Comparison of ENCODE assay signal across 39 cellular contexts in genomic region chr2:224393145-224393544, GRCh38. TPM values are rescaled to one million over a fixed set of nuclear protein-coding genes. Genes with fewer than 3 reads are reported as not detected.
"Had no signal": no experiment of that assay in that cellular context is flagged by ENCODE, and none has a peak within 500 bp of the region (broad histone marks: within the 10 kb centered on the region; RNA-seq: fewer than 3 reads in every experiment).

No MANE protein-coding gene starts in this region.

- DNase-seq: activated B cell treated with CpG ODN at 0.5 μM for 24 hours; activated CD4-positive, alpha-beta T cell treated with anti-CD3 and anti-CD28 coated beads for 48 hours; activated CD4-positive, alpha-beta T cell treated with anti-CD3 and anti-CD28 coated beads, Interleukin-2, amount 50 U/mL, for 1 hour; activated CD4-positive, alpha-beta T cell treated with anti-CD3 and anti-CD28 coated beads, Interleukin-2, amount 50 U/mL, for 48 hours; activated CD8-positive, alpha-beta memory T cell treated with anti-CD3 and anti-CD28 coated beads, Interleukin-2, amount 10 ng/mL, durations not matched to agents 7 days and 5 days; activated CD8-positive, alpha-beta memory T cell treated with anti-CD3 and anti-CD28 coated beads, Interleukin-2, amount 50 U/mL, for 4 hours; activated CD8-positive, alpha-beta T cell treated with anti-CD3 and anti-CD28 coated beads, Interleukin-2, amount 10 ng/mL, durations not matched to agents 7 days and 5 days; activated effector memory CD4-positive, alpha-beta T cell treated with anti-CD3 and anti-CD28 coated beads, Interleukin-2, amount 50 U/mL, for 16 hours; activated naive CD4-positive, alpha-beta T cell treated with anti-CD3 and anti-CD28 coated beads for 36 hours; activated naive CD8-positive, alpha-beta T cell treated with anti-CD3 and anti-CD28 coated beads for 36 hours; activated naive CD8-positive, alpha-beta T cell treated with anti-CD3 and anti-CD28 coated beads, Interleukin-2, amount 50 U/mL, for 24 hours; activated T-cell treated with anti-CD3 and anti-CD28 coated beads, Interleukin-2, amount 50 U/mL, for 1 hour; activated T-cell treated with anti-CD3 and anti-CD28 coated beads, Interleukin-2, amount 50 U/mL, for 48 hours; adrenal gland; amygdala; aorta; body of pancreas; caudate nucleus; cortex of kidney; dermis blood vessel endothelial cell; effector CD4-positive, alpha-beta T cell; effector memory CD8-positive, alpha-beta T cell; foreskin keratinocyte; gastrocnemius medialis; glutamatergic neuron; heart left ventricle; T-helper 1 cell; T-helper 17 cell; T1000; WERI-Rb-1 had no signal

- H3K36me3 Mint-ChIP-seq: activated CD8-positive, alpha-beta memory T cell treated with anti-CD3 and anti-CD28 coated beads, Interleukin-2, amount 10 ng/mL, durations not matched to agents 7 days and 5 days; activated naive CD4-positive, alpha-beta T cell treated with anti-CD3 and anti-CD28 coated beads, Interleukin-2, amount 50 U/mL, for 24 hours; activated naive CD8-positive, alpha-beta T cell treated with anti-CD3 and anti-CD28 coated beads for 36 hours had no signal

- H3K27me3 Mint-ChIP-seq: activated B cell treated with CpG ODN at 0.5 μM for 24 hours; activated naive CD4-positive, alpha-beta T cell treated with anti-CD3 and anti-CD28 coated beads, Interleukin-2, amount 50 U/mL, for 24 hours; activated naive CD8-positive, alpha-beta T cell treated with anti-CD3 and anti-CD28 coated beads for 36 hours had no signal

- H3K27me3 ChIP-seq: adrenal gland, body of pancreas, esophagus muscularis mucosa, gastrocnemius medialis, heart left ventricle had no signal

- H3K9me3 ChIP-seq: adrenal gland, body of pancreas, esophagus muscularis mucosa, gastrocnemius medialis, heart left ventricle had no signal

- H3K4me1 ChIP-seq: adrenal gland, body of pancreas, foreskin keratinocyte, gastrocnemius medialis, heart left ventricle had no signal

- H3K4me3 Mint-ChIP-seq: activated B cell treated with CpG ODN at 0.5 μM for 24 hours; activated CD8-positive, alpha-beta memory T cell treated with anti-CD3 and anti-CD28 coated beads, Interleukin-2, amount 10 ng/mL, durations not matched to agents 7 days and 5 days; activated CD8-positive, alpha-beta T cell treated with anti-CD3 and anti-CD28 coated beads, Interleukin-2, amount 10 ng/mL, durations not matched to agents 7 days and 5 days; activated naive CD4-positive, alpha-beta T cell treated with anti-CD3 and anti-CD28 coated beads for 36 hours; activated naive CD4-positive, alpha-beta T cell treated with anti-CD3 and anti-CD28 coated beads, Interleukin-2, amount 50 U/mL, for 24 hours; activated naive CD8-positive, alpha-beta T cell treated with anti-CD3 and anti-CD28 coated beads for 36 hours; activated naive CD8-positive, alpha-beta T cell treated with anti-CD3 and anti-CD28 coated beads, Interleukin-2, amount 50 U/mL, for 24 hours; activated T-helper 1 cell treated with anti-CD3 and anti-CD28 coated beads, Interleukin-12 subunit alpha, Interleukin-12 subunit beta, Interleukin-2, Interleukin-4 antibody, amounts not matched to agents 30 ng/mL and 10 ng/mL and 1 ng/mL, durations not matched to agents 14 hours and 24 hours and 36 hours; effector memory CD8-positive, alpha-beta T cell; T-helper 17 cell; T-helper 2 cell treated with Interferon-gamma antibody and Interleukin-4, amounts not matched to agents 5 μg/mL and 100 μg/mL, for 36 hours had no signal

- H3K36me3 ChIP-seq: adrenal gland, esophagus muscularis mucosa, gastrocnemius medialis, heart left ventricle, WERI-Rb-1 had no signal

- ATAC-seq: activated CD4-positive, CD25-positive, alpha-beta regulatory T cell treated with anti-CD3 and anti-CD28 coated beads, Interleukin-2, amount 50 U/mL, for 24 hours; activated CD8-positive, alpha-beta memory T cell treated with anti-CD3 and anti-CD28 coated beads, Interleukin-2, amount 10 ng/mL, durations not matched to agents 7 days and 5 days; activated CD8-positive, alpha-beta T cell treated with anti-CD3 and anti-CD28 coated beads, Interleukin-2, amount 10 ng/mL, durations not matched to agents 7 days and 5 days; activated naive CD8-positive, alpha-beta T cell treated with anti-CD3 and anti-CD28 coated beads, Interleukin-2, amount 50 U/mL, for 24 hours; body of pancreas; effector memory CD8-positive, alpha-beta T cell; foreskin keratinocyte; gastrocnemius medialis; heart left ventricle; T-helper 17 cell had no signal

- H3K4me3 ChIP-seq: adrenal gland, body of pancreas, esophagus muscularis mucosa, gastrocnemius medialis, heart left ventricle had no signal

- H3K27ac Mint-ChIP-seq: activated B cell treated with CpG ODN at 0.5 μM for 24 hours; activated CD8-positive, alpha-beta memory T cell treated with anti-CD3 and anti-CD28 coated beads, Interleukin-2, amount 10 ng/mL, durations not matched to agents 7 days and 5 days; activated CD8-positive, alpha-beta T cell treated with anti-CD3 and anti-CD28 coated beads, Interleukin-2, amount 10 ng/mL, durations not matched to agents 7 days and 5 days; activated naive CD4-positive, alpha-beta T cell treated with anti-CD3 and anti-CD28 coated beads for 36 hours; activated naive CD4-positive, alpha-beta T cell treated with anti-CD3 and anti-CD28 coated beads, Interleukin-2, amount 50 U/mL, for 24 hours; activated naive CD8-positive, alpha-beta T cell treated with anti-CD3 and anti-CD28 coated beads for 36 hours; activated naive CD8-positive, alpha-beta T cell treated with anti-CD3 and anti-CD28 coated beads, Interleukin-2, amount 50 U/mL, for 24 hours; activated T-helper 1 cell treated with anti-CD3 and anti-CD28 coated beads, Interleukin-12 subunit alpha, Interleukin-12 subunit beta, Interleukin-2, Interleukin-4 antibody, amounts not matched to agents 30 ng/mL and 10 ng/mL and 1 ng/mL, durations not matched to agents 14 hours and 24 hours and 36 hours; activated T-helper 2 cell treated with anti-CD3 and anti-CD28 coated beads, Interferon-gamma antibody, Interleukin-2, Interleukin-4, amounts not matched to agents 10 μg/mL and 5 μg/mL and 100 μg/mL, durations not matched to agents 14 hours and 24 hours and 36 hours; effector memory CD8-positive, alpha-beta T cell; T-helper 17 cell; T-helper 2 cell treated with Interferon-gamma antibody and Interleukin-4, amounts not matched to agents 5 μg/mL and 100 μg/mL, for 36 hours had no signal

- H3K4me1 Mint-ChIP-seq: activated B cell treated with CpG ODN at 0.5 μM for 24 hours; activated CD8-positive, alpha-beta memory T cell treated with anti-CD3 and anti-CD28 coated beads, Interleukin-2, amount 10 ng/mL, durations not matched to agents 7 days and 5 days; activated naive CD4-positive, alpha-beta T cell treated with anti-CD3 and anti-CD28 coated beads, Interleukin-2, amount 50 U/mL, for 24 hours; activated naive CD8-positive, alpha-beta T cell treated with anti-CD3 and anti-CD28 coated beads for 36 hours; activated naive CD8-positive, alpha-beta T cell treated with anti-CD3 and anti-CD28 coated beads, Interleukin-2, amount 50 U/mL, for 24 hours had no signal

- FAIRE-seq: colon had no signal

- H3K27ac ChIP-seq: adrenal gland, body of pancreas, esophagus muscularis mucosa, foreskin keratinocyte, gastrocnemius medialis, heart left ventricle, WERI-Rb-1 had no signal

- H3K9me3 Mint-ChIP-seq: activated naive CD4-positive, alpha-beta T cell treated with anti-CD3 and anti-CD28 coated beads for 36 hours; activated naive CD4-positive, alpha-beta T cell treated with anti-CD3 and anti-CD28 coated beads, Interleukin-2, amount 50 U/mL, for 24 hours; activated naive CD8-positive, alpha-beta T cell treated with anti-CD3 and anti-CD28 coated beads, Interleukin-2, amount 50 U/mL, for 24 hours; activated T-helper 1 cell treated with anti-CD3 and anti-CD28 coated beads, Interleukin-12 subunit alpha, Interleukin-12 subunit beta, Interleukin-2, Interleukin-4 antibody, amounts not matched to agents 30 ng/mL and 10 ng/mL and 1 ng/mL, durations not matched to agents 14 hours and 24 hours and 36 hours; activated T-helper 2 cell treated with anti-CD3 and anti-CD28 coated beads, Interferon-gamma antibody, Interleukin-2, Interleukin-4, amounts not matched to agents 10 μg/mL and 5 μg/mL and 100 μg/mL, durations not matched to agents 14 hours and 24 hours and 36 hours; effector memory CD8-positive, alpha-beta T cell; T-helper 2 cell treated with Interferon-gamma antibody and Interleukin-4, amounts not matched to agents 5 μg/mL and 100 μg/mL, for 36 hours had no signal

RNA-seq across cellular contexts. Expression of gene FAM124B, which starts 8.8 kb away (rescaled TPM):
- total RNA-seq: activated B cell treated with CpG ODN at 0.5 μM for 24 hours, chondrocyte, epithelial cell of proximal tubule, foreskin keratinocyte had no signal
- polyA plus RNA-seq: aorta, foreskin keratinocyte had no signal
